In the genomic region with DNA sequence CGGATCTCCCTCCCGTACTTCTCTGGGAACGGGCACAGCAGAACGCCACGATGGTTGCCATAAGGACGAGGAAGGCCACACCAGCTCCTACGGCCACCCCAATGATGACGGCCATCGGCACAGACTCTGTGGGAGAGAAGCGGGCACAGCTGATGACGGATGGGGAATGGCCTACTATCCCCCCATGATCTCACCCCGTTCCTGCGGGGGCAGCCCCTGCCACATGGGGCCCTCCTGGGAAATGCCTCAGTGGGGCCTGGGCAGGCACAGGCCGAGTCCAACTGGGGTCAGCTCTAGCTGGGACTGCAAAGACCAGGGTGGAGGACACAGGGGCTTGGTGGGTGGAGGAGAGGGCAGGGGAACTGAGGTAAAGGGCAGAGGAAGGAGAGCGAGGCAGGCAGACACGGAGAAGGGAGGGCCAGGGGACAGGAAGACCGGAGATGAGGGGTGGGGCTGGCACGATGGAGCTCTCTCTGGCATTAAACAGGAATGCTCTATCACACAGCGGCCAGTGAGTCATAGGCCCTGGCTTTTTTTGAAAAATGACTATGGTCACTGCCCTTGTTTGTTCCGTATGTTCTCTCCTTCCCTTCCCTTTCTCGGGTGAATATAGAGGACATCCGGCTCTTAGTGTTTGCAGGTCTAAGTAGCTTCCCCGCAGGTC, we compare ENCODE assay signal across 11 cellular contexts.
A peak's percentile ranks its signal among the peaks of the same experiment; 100 is the strongest.
DNase-seq lines count a peak whose midpoint lies in the region; ATAC-seq and TF ChIP-seq lines count a peak whose summit lies in the region.
"Had no signal": no experiment of that assay in that cellular context is flagged by ENCODE, and none has a peak within 500 bp of the region (broad histone marks: within the 10 kb centered on the region; RNA-seq: fewer than 3 reads in every experiment).

No MANE protein-coding gene starts in this region.

- no peak overlapping the region for H3K27ac Mint-ChIP-seq in endothelial cell (ENCODE audit: unreplicated experiment)

- TF ChIP-seq POLR2A in body of pancreas (IDR thresholded peaks at IDR 0.05) (no peak), testis (IDR thresholded peaks at IDR 0.05) (no peak)

- H3K4me3 ChIP-seq in body of pancreas (no peak overlapping the region), testis (no peak overlapping the region)

- ATAC-seq in body of pancreas: peak; percentile 63
- ATAC-seq in left colon: peak; percentile 83

- H3K9me3 ChIP-seq in body of pancreas (no peaks in the 10 kb centered on the region), testis (no peaks in the 10 kb centered on the region)

- H3K4me1 ChIP-seq in body of pancreas (no peaks in the 10 kb centered on the region), testis (peaks cover 25% of the 10 kb centered on the region)

- intact Hi-C loops in body of pancreas (cut with DNase I) (loop anchor here (10.0 kb wide), 1 partner anchor 913 kb away; no protein-coding TSS in a partner anchor), left colon (cut with DNase I, micrococcal nuclease) (no loop called here), testis (cut with DNase I; ENCODE audit: low total_unique reads) (loop anchor here (10.0 kb wide), 1 partner anchor 117 kb away; no protein-coding TSS in a partner anchor), head of caudate nucleus (cut with DNase I) (no loop called here)

- peaks cover 10% of the 10 kb centered on the region for H3K27me3 Mint-ChIP-seq in endothelial cell (ENCODE audit: unreplicated experiment)

- H3K27ac ChIP-seq in body of pancreas (peak overlapping the region in 1 of 4 donors; percentile 12), testis (peak overlapping the region in 1 of 2 donors; percentile 77)

- TF ChIP-seq CTCF in body of pancreas (IDR thresholded peaks at IDR 0.05) (no peak), testis (IDR thresholded peaks at IDR 0.05) (no peak), endothelial cell (IDR thresholded peaks at IDR 0.05; ENCODE audit: unreplicated experiment) (no peak)

- peaks cover 19% of the 10 kb centered on the region for H3K4me1 Mint-ChIP-seq in endothelial cell (ENCODE audit: unreplicated experiment)

- no peaks in the 10 kb centered on the region for H3K9me3 Mint-ChIP-seq in endothelial cell (ENCODE audit: unreplicated experiment)

- no peaks in the 10 kb centered on the region for H3K36me3 Mint-ChIP-seq in endothelial cell (ENCODE audit: low read depth, unreplicated experiment)

- WGBS in body of pancreas, 2 donors: 74 to 80% methylated on average over 14 to 17 of the region's 23 CpGs
- WGBS in testis, 2 donors: 76 to 78% methylated on average over 16 to 23 of the region's 23 CpGs

- no peak overlapping the region for H3K4me3 Mint-ChIP-seq in endothelial cell (ENCODE audit: unreplicated experiment)

- H3K27me3 ChIP-seq in body of pancreas (no peaks in the 10 kb centered on the region), testis (no peaks in the 10 kb centered on the region)

- DNase-seq in HK-2 (ENCODE audit: unreplicated experiment) (peak; percentile 37), body of pancreas (peak in 3 of 4 donors; percentile 29 to 44 (median 44)), left colon (peak; percentile 63 to 89), testis (peak; percentile 50), endothelial cell (ENCODE audit: low spot score) (no peak), head of caudate nucleus (no peak), SIG-M5 (lab: John Stamatoyannopoulos, UW) (no peak), NCI-H748 (lab: John Stamatoyannopoulos, UW; ENCODE audit: unreplicated experiment) (no peak)
- DNase-seq: activated gamma-delta T cell treated with Interleukin-2 at 50 U/mL for 16 hours, NCI-H1436 treated with DMSO at 0.1 percent for 48 hours, T-helper 1 cell had no signal

- H3K36me3 ChIP-seq in body of pancreas (replicated peaks in 1 of 2; ENCODE audit: insufficient read depth in 1 of 2, low read depth in 2 of 2): no peaks in the 10 kb centered on the region
- H3K36me3 ChIP-seq in testis (ENCODE audit: low read depth, missing control alignments): no peaks in the 10 kb centered on the region

Comparison
In these comparisons a context has a peak if more than half of its experiments do, and no peak if none do; other contexts are left out.
1. DNase-seq: peak in HK-2 (single experiment), body of pancreas (3 of 4), left colon (2 of 2) and testis (single experiment); none in endothelial cell (single experiment), head of caudate nucleus (0 of 42), SIG-M5 (single experiment) and NCI-H748 (single experiment).
2. intact Hi-C loops: an anchor here in body of pancreas (10.0 kb wide) and testis (10.0 kb wide); none called in left colon and head of caudate nucleus.